In the genomic region with DNA sequence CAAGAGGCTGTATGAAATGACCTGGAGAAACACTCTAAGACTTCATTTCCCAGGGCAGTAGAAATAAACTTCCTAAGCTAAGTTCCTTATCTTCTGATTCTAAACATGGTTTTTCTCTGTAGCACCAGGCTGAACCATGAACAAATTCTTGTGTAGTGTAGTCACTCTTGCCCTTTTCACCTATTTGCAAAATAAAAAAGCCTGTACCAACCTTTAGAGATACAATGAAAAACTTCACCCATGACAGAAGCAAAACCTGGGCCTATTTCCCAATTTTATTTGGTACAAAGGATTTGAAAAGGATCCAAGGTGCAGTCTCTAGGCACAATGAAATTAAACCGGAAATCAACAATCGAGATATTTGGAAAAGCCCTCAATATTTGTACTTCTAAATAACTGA, we compare ENCODE assay signal across 16 cellular contexts. TPM values are rescaled to one million over a fixed set of nuclear protein-coding genes. Genes with fewer than 3 reads are reported as not detected.
DNase-seq lines count a peak whose midpoint lies in the region; ATAC-seq and TF ChIP-seq lines count a peak whose summit lies in the region.
"Had no signal": no experiment of that assay in that cellular context is flagged by ENCODE, and none has a peak within 500 bp of the region (broad histone marks: within the 10 kb centered on the region; RNA-seq: fewer than 3 reads in every experiment).

No MANE protein-coding gene starts in this region.

- in situ Hi-C loops in IMR-90 (cut with MboI; ENCODE audit: low sequenced_read_pairs) = no loop called here

- ATAC-seq in IMR-90 (ENCODE audit: low read depth) (peak; percentile 93), HG03175 (IDR thresholded peaks at IDR 0.05; ENCODE audit: unreplicated experiment) (no peak)
- ATAC-seq: natural killer cell treated with Interleukin-12 subunit alpha and Interleukin-12 subunit beta and Interleukin-15 and Interleukin-18, amount 100 ng/mL, for 72 hours had no signal

- H3K36me3 ChIP-seq in ACC112 (ENCODE audit: insufficient read depth, low read length) (peaks cover 59% of the 10 kb centered on the region), IMR-90 (ENCODE audit: control insufficient read depth, insufficient read depth, low read length) (peaks cover 9% of the 10 kb centered on the region)

- H3K4me1 ChIP-seq in ACC112 (ENCODE audit: control insufficient read depth, insufficient read depth, low read length, unreplicated experiment) = peaks cover 28% of the 10 kb centered on the region
- peaks cover 2% of the 10 kb centered on the region for H3K4me1 ChIP-seq in IMR-90 (ENCODE audit: control insufficient read depth, insufficient read depth, low read length)

- H2AK9ac ChIP-seq in IMR-90 (replicated peaks; ENCODE audit: low read depth, low read length, poor library complexity) = no peak overlapping the region

- H3K14ac ChIP-seq in IMR-90 (replicated peaks; ENCODE audit: low read depth, low read length) = no peak overlapping the region

- no peak overlapping the region for H4K5ac ChIP-seq in IMR-90 (ENCODE audit: low read depth, low read length)

- H2AFZ ChIP-seq in ACC112 (ENCODE audit: low read length, unreplicated experiment) = no peak overlapping the region
- H2AFZ ChIP-seq in IMR-90 (replicated peaks; ENCODE audit: low read length, poor library complexity) = no peak overlapping the region

- H4K20me1 ChIP-seq in IMR-90 (ENCODE audit: insufficient read depth, low read length) = no peaks in the 10 kb centered on the region; the same call in 1 of the 2 replicates

- H3K27ac ChIP-seq in ACC112 (ENCODE audit: low read depth, low read length) (peak overlapping the region; percentile 81), IMR-90 (ENCODE audit: insufficient read depth, low read length) (peak overlapping the region; percentile 47; the same call in 1 of the 2 replicates), coronary artery (peak overlapping the region; percentile 9 to 54)
- H3K27ac ChIP-seq: SJCRH30 had no signal

- no peak for TF ChIP-seq RAD21 in IMR-90 (IDR thresholded peaks at IDR 0.05; ENCODE audit: low read length)

- no TSS peak for BruUV-seq in IMR-90 (replicated peaks; lab: Mats Ljungman, UMichigan)

- no peak overlapping the region for H4K91ac ChIP-seq in IMR-90 (ENCODE audit: insufficient read depth, low read depth, low read length)

- WGBS in IMR-90 (ENCODE audit: extremely low coverage in 2 of 2, insufficient read length in 1 of 2), 2 experiments = no CpG with 5 or more reads among the region's 2 CpGs

- no peak overlapping the region for H3K18ac ChIP-seq in IMR-90 (ENCODE audit: low read depth, low read length)

- H3K4me2 ChIP-seq in IMR-90 (ENCODE audit: low read depth, low read length) = no peak overlapping the region; the same call in 1 of the 2 replicates

- H4K8ac ChIP-seq in IMR-90 (ENCODE audit: low read depth in 2 of 2, low read length in 2 of 2) = no peak overlapping the region

- CTCF ChIA-PET in IMR-90 (lab: Yijun Ruan, JAX) = no interaction called here

- no peak overlapping the region for H3K23ac ChIP-seq in IMR-90 (ENCODE audit: low read depth, low read length)

- H3K4me3 ChIP-seq in ACC112 (ENCODE audit: low read depth, low read length) = no peak overlapping the region
- H3K4me3 ChIP-seq in IMR-90 (ENCODE audit: insufficient read depth, low read depth, low read length) = no peak overlapping the region
- H3K4me3 ChIP-seq in coronary artery = no peak overlapping the region
- H3K4me3 ChIP-seq: SJCRH30 had no signal

- peak overlapping the region; percentile 69 for H2BK5ac ChIP-seq in IMR-90 (ENCODE audit: low read depth, low read length, poor library complexity, severe bottlenecking)

- no peaks in the 10 kb centered on the region for H3K79me2 ChIP-seq in ACC112 (ENCODE audit: control insufficient read depth, insufficient read depth, low read length, unreplicated experiment)

- POLR2A ChIA-PET in IMR-90 (lab: Charles Lee; ENCODE audit: unreplicated experiment) = no interaction called here

- H2AK5ac ChIP-seq in IMR-90 (ENCODE audit: low read depth, low read length) = no peak overlapping the region

- no peak overlapping the region for H3K9ac ChIP-seq in IMR-90 (ENCODE audit: low read depth, low read length)

- H3K9me3 ChIP-seq in IMR-90 (ENCODE audit: control insufficient read depth, insufficient read depth, low read length) = no peaks in the 10 kb centered on the region

- no peak for TF ChIP-seq CTCF in IMR-90 (conservative IDR thresholded peaks at IDR 0.05; ENCODE audit: low read depth, low read length)
- no peak for TF ChIP-seq CTCF in coronary artery (IDR thresholded peaks at IDR 0.05)

- no peak for TF ChIP-seq POLR2A in IMR-90 (IDR thresholded peaks at IDR 0.05; ENCODE audit: low read depth, low read length)

- no peak overlapping the region for H2BK20ac ChIP-seq in IMR-90 (ENCODE audit: low read depth, low read length)

- H3K27me3 ChIP-seq in ACC112 (ENCODE audit: insufficient read depth, low read length) = no peaks in the 10 kb centered on the region
- no peaks in the 10 kb centered on the region for H3K27me3 ChIP-seq in IMR-90 (ENCODE audit: control insufficient read depth, insufficient read depth, low read length)
- H3K27me3 ChIP-seq: SJCRH30 had no signal

- H2BK120ac ChIP-seq in IMR-90 (ENCODE audit: low read depth, low read length) = no peak overlapping the region

- dilution Hi-C loops in IMR-90 (cut with HindIII; ENCODE audit: low sequenced_read_pairs, unreplicated experiment) = no loop called here

- no peak overlapping the region for H3K56ac ChIP-seq in IMR-90 (ENCODE audit: extremely low read depth, insufficient read depth, low read length)

- peaks cover 2% of the 10 kb centered on the region for H3K9me1 ChIP-seq in IMR-90 (ENCODE audit: insufficient read depth, low read length)

- peaks cover 11 to 17% of the 10 kb centered on the region in 2 experiments for H3K79me1 ChIP-seq in IMR-90 (ENCODE audit: low read depth in 1 of 2, low read length in 2 of 2)

- intact Hi-C loops in IMR-90 (cut with micrococcal nuclease) = no loop called here
- intact Hi-C loops in head of caudate nucleus (cut with DNase I) = no loop called here

- no peak overlapping the region for H2BK15ac ChIP-seq in IMR-90 (ENCODE audit: low read depth, low read length)

- peak; percentile 80 for DNase-seq in IMR-90
- DNase-seq in coronary artery (ENCODE audit: low spot score) = no peak
- peak; percentile 38 to 69 for DNase-seq in lung microvascular endothelial cell (ENCODE audit: low read depth in 2 of 2)
- no peak for DNase-seq in head of caudate nucleus
- DNase-seq in NCI-H187 treated with DMSO at 0.1 percent for 48 hours (lab: John Stamatoyannopoulos, UW) = no peak
- no peak for DNase-seq in stimulated activated CD4-positive, alpha-beta T cell treated with anti-CD3 and anti-CD28 coated beads, Interleukin-12 subunit alpha, Interleukin-12 subunit beta, amount 100 ng/mL, for 4 hours
- DNase-seq: activated B cell treated with CpG ODN at 0.5 μM for 24 hours; activated T-cell treated with anti-CD3 and anti-CD28 coated beads, Interleukin-2, amount 50 U/mL, for 48 hours; AML-193; aorta; NCI-H1694 treated with DMSO at 0.1 percent for 48 hours; NCI-H774; SJCRH30 had no signal

- H3K4ac ChIP-seq in IMR-90 (ENCODE audit: low read depth, low read length) = no peak overlapping the region

TF ChIP-seq in IMR-90, 13 proteins besides CTCF, POLR2A, EP300 and RAD21:
- TF ChIP-seq USF2 (IDR thresholded peaks at IDR 0.05; ENCODE audit: low read depth, low read length) (no peak), ELK1 (IDR thresholded peaks at IDR 0.05; ENCODE audit: borderline replicate concordance, low read depth, low read length) (no peak), SMC3 (IDR thresholded peaks at IDR 0.05; ENCODE audit: low read depth, low read length) (no peak), RCOR1 (IDR thresholded peaks at IDR 0.05; ENCODE audit: insufficient replicate concordance, low read length) (no peak), MAFK (IDR thresholded peaks at IDR 0.05; ENCODE audit: low read depth, low read length) (no peak), BHLHE40 (IDR thresholded peaks at IDR 0.05; ENCODE audit: low read depth, low read length) (no peak), CHD1 (IDR thresholded peaks at IDR 0.05; ENCODE audit: low read depth, low read length) (no peak), MAZ (IDR thresholded peaks at IDR 0.05; ENCODE audit: borderline replicate concordance, low read depth, low read length) (no peak), NFE2L2 (IDR thresholded peaks at IDR 0.05; ENCODE audit: low read depth, low read length) (no peak), MXI1 (IDR thresholded peaks at IDR 0.05; ENCODE audit: borderline replicate concordance, low read depth, low read length) (no peak), CEBPB (IDR thresholded peaks at IDR 0.05; ENCODE audit: low read depth, low read length) (peak; percentile 42; the same call in 1 of the 2 replicates), RFX5 (IDR thresholded peaks at IDR 0.05; ENCODE audit: low read depth, low read length) (no peak), FOS (IDR thresholded peaks at IDR 0.05; ENCODE audit: low read depth, low read length) (peak; percentile 32; the same call in 1 of the 2 replicates)

RNA-seq across cellular contexts. Expression of gene POLR1A, which starts 43.6 kb away (rescaled TPM):
- total RNA-seq in IMR-90 (2012; rRNA removed) (27.4 and 27.8 TPM in 2 replicates), lung microvascular endothelial cell (7.6 and 8.7 TPM in 2 replicates)
- 7.6 and 9.3 TPM in 2 replicates for polyA plus RNA-seq in IMR-90 (2012; rRNA removed)
- 3.3 and 3.5 TPM in 2 replicates for polyA plus RNA-seq in IMR-90 (2012; cell fraction: cytosol; rRNA removed)
- 12.0 and 12.4 TPM in 2 replicates for polyA plus RNA-seq in IMR-90 (2012; cell fraction: nucleus; rRNA removed; ENCODE audit: low replicate concordance)

RNA-seq across cellular contexts. Expression of gene PTCD3, which starts 44.0 kb away (rescaled TPM):
- total RNA-seq in IMR-90 (2012; rRNA removed) (48.9 and 75.5 TPM in 2 replicates), lung microvascular endothelial cell (29.4 and 58.9 TPM in 2 replicates)
- polyA plus RNA-seq in IMR-90 (2012; rRNA removed) = 29.1 and 44.0 TPM in 2 replicates
- 9.9 and 27.6 TPM in 2 replicates for polyA plus RNA-seq in IMR-90 (2012; cell fraction: cytosol; rRNA removed)
- 32.2 and 210 TPM in 2 replicates for polyA plus RNA-seq in IMR-90 (2012; cell fraction: nucleus; rRNA removed; ENCODE audit: low replicate concordance)

Comparison
In these comparisons a context has a peak if more than half of its experiments do, and no peak if none do; other contexts are left out.
1. DNase-seq: peak in IMR-90 (single experiment) and lung microvascular endothelial cell (2 of 2); none in coronary artery (single experiment), head of caudate nucleus (0 of 42), NCI-H187 treated with DMSO at 0.1 percent for 48 hours (single experiment) and stimulated activated CD4-positive, alpha-beta T cell treated with anti-CD3 and anti-CD28 coated beads, Interleukin-12 subunit alpha, Interleukin-12 subunit beta, amount 100 ng/mL, for 4 hours (single experiment).
2. Peak in every context shown above with its lines, with median percentiles within 50 percentile points of each other: H3K27ac ChIP-seq.